ENCODE assay signal across 20 cellular contexts in genomic region chr20:55153321-55153720, GRCh38.
DNase-seq lines count a peak whose midpoint lies in the region; TF ChIP-seq lines count a peak whose summit lies in the region.
"Had no signal": no experiment of that assay in that cellular context is flagged by ENCODE, and none has a peak within 500 bp of the region (broad histone marks: within the 10 kb centered on the region; RNA-seq: fewer than 3 reads in every experiment).

No MANE protein-coding gene starts in this region.

- H3K4me1 ChIP-seq in adipocyte (ENCODE audit: control insufficient read depth, insufficient read depth, low read length), result peaks cover 18% of the 10 kb centered on the region
- H3K4me1 ChIP-seq: BLaER1 had no signal

- peak; percentile 65 for DNase-seq in HT1080 (ENCODE audit: low read depth)
- no peak for DNase-seq in adipocyte (ENCODE audit: low read depth)
- DNase-seq in epithelial cell of esophagus (ENCODE audit: low read depth), result peak; percentile 44
- DNase-seq in pons (ENCODE audit: low spot score), result peak; percentile 7
- DNase-seq in NCI-H2227 treated with DMSO at 0.1 percent for 48 hours (lab: John Stamatoyannopoulos, UW), result no peak
- DNase-seq in stimulated activated naive CD4-positive, alpha-beta T cell (lab: John Stamatoyannopoulos, UW), result no peak
- no peak for DNase-seq in stimulated activated CD4-positive, alpha-beta T cell treated with anti-CD3 and anti-CD28 coated beads, Interleukin-4, amount 100 ng/mL, for 24 hours
- DNase-seq in activated CD8-positive, alpha-beta memory T cell treated with anti-CD3 and anti-CD28 coated beads, Interleukin-2, amount 50 U/mL, for 4 hours, result no peak
- DNase-seq: CD4-positive, alpha-beta T cell; COR-L47; DMS79; H7; KG1; NCI-H1105; NCI-H146; NCI-H2029; NCI-H226; NCI-H524; NCI-H82 had no signal

- H3K4me3 ChIP-seq in adipocyte (ENCODE audit: low read length), result peak overlapping the region; percentile 6
- no peak overlapping the region for H3K4me3 ChIP-seq in epithelial cell of esophagus (ENCODE audit: low read length)
- H3K4me3 ChIP-seq: BLaER1 had no signal

- no peak overlapping the region for H3K9ac ChIP-seq in adipocyte (ENCODE audit: low read length)
- H3K9ac ChIP-seq: BLaER1 had no signal

- H3K36me3 ChIP-seq in adipocyte (ENCODE audit: control insufficient read depth, insufficient read depth, low read length, severe bottlenecking), result no peaks in the 10 kb centered on the region
- H3K36me3 ChIP-seq: BLaER1 had no signal

- peaks cover 13% of the 10 kb centered on the region for H3K9me3 ChIP-seq in adipocyte (ENCODE audit: control insufficient read depth, low read length)
- H3K9me3 ChIP-seq: BLaER1 had no signal

- no peaks in the 10 kb centered on the region for H3K27me3 ChIP-seq in adipocyte (replicated peaks; ENCODE audit: control insufficient read depth, insufficient read depth, low read length)
- H3K27me3 ChIP-seq: BLaER1 had no signal

- TF ChIP-seq CTCF in epithelial cell of esophagus (IDR thresholded peaks at IDR 0.05; ENCODE audit: insufficient read depth, low read depth, low read length, missing control alignments), result no peak

Comparison
In these comparisons a context has a peak if more than half of its experiments do, and no peak if none do; other contexts are left out.
1. DNase-seq: peak in HT1080 (single experiment), epithelial cell of esophagus (single experiment) and pons (single experiment); none in adipocyte (single experiment), NCI-H2227 treated with DMSO at 0.1 percent for 48 hours (single experiment), stimulated activated naive CD4-positive, alpha-beta T cell (0 of 6), stimulated activated CD4-positive, alpha-beta T cell treated with anti-CD3 and anti-CD28 coated beads, Interleukin-4, amount 100 ng/mL, for 24 hours (single experiment) and activated CD8-positive, alpha-beta memory T cell treated with anti-CD3 and anti-CD28 coated beads, Interleukin-2, amount 50 U/mL, for 4 hours (single experiment).